Comparison of ENCODE assay signal across 15 cellular contexts in genomic region chr2:121355488-121355887, GRCh38.
A peak's percentile ranks its signal among the peaks of the same experiment; 100 is the strongest.
DNase-seq lines count a peak whose midpoint lies in the region; ATAC-seq and TF ChIP-seq lines count a peak whose summit lies in the region.
"Had no signal": no experiment of that assay in that cellular context is flagged by ENCODE, and none has a peak within 500 bp of the region (broad histone marks: within the 10 kb centered on the region; RNA-seq: fewer than 3 reads in every experiment).

No MANE protein-coding gene starts in this region.

- no peak for ATAC-seq in HG02642 (IDR thresholded peaks at IDR 0.05; ENCODE audit: poor library complexity, unreplicated experiment)
- no peak for ATAC-seq in HG03378 (IDR thresholded peaks at IDR 0.05; ENCODE audit: unreplicated experiment)

- intact Hi-C loops in ascending aorta (cut with DNase I): no loop called here
- intact Hi-C loops in prostate gland (cut with DNase I): no loop called here

- H3K36me3 ChIP-seq in ascending aorta (peaks cover 43 to 54% of the 10 kb centered on the region in 2 donors), prostate gland (peaks cover 0 to 7% of the 10 kb centered on the region in 2 donors)

- H3K4me1 ChIP-seq in ascending aorta (peaks cover 0 to 22% of the 10 kb centered on the region in 2 donors), prostate gland (replicated peaks) (no peaks in the 10 kb centered on the region)
- H3K4me1 ChIP-seq: BLaER1, tibial nerve had no signal

- peak; percentile 89 for DNase-seq in DMS53 treated with DMSO at 0.1 percent for 48 hours (lab: John Stamatoyannopoulos, UW; ENCODE audit: unreplicated experiment)
- DNase-seq in NCI-H2029 (lab: John Stamatoyannopoulos, UW): peak; percentile 83
- DNase-seq in ascending aorta (ENCODE audit: low spot score in 2 of 2): no peak
- peak; percentile 78 for DNase-seq in prostate gland (ENCODE audit: low spot score)
- DNase-seq in MV-4-11 (lab: John Stamatoyannopoulos, UW): no peak
- no peak for DNase-seq in NK-92 (lab: John Stamatoyannopoulos, UW; ENCODE audit: unreplicated experiment)
- DNase-seq: activated B cell treated with CpG ODN at 0.5 μM for 24 hours, activated gamma-delta T cell treated with Interleukin-2 at 50 U/mL for 16 hours, esophagus squamous epithelium had no signal

- no peak overlapping the region for H3K4me3 ChIP-seq in ascending aorta
- no peak overlapping the region for H3K4me3 ChIP-seq in prostate gland
- H3K4me3 ChIP-seq: BLaER1, dorsolateral prefrontal cortex, esophagus squamous epithelium, tibial nerve had no signal

- no peak for TF ChIP-seq POLR2A in prostate gland (IDR thresholded peaks at IDR 0.05)

- H3K27ac ChIP-seq in ascending aorta: peak overlapping the region; percentile 28 to 32
- peak overlapping the region; percentile 67 to 76 for H3K27ac ChIP-seq in prostate gland
- H3K27ac ChIP-seq: BLaER1, brain microvascular endothelial cell, tibial nerve had no signal

- TF ChIP-seq CTCF in ascending aorta (IDR thresholded peaks at IDR 0.05) (no peak), prostate gland (IDR thresholded peaks at IDR 0.05) (no peak)

- 25% methylated on average over 1 of the region's 1 CpG for WGBS in prostate gland

- H3K27me3 ChIP-seq in ascending aorta (no peaks in the 10 kb centered on the region), prostate gland (replicated peaks; ENCODE audit: insufficient read depth) (no peaks in the 10 kb centered on the region)
- H3K27me3 ChIP-seq: BLaER1, brain microvascular endothelial cell, dorsolateral prefrontal cortex, esophagus squamous epithelium, tibial nerve had no signal

- H3K9me3 ChIP-seq in ascending aorta (no peaks in the 10 kb centered on the region), prostate gland (no peaks in the 10 kb centered on the region)
- H3K9me3 ChIP-seq: BLaER1, esophagus squamous epithelium, tibial nerve had no signal

Comparison
In these comparisons a context has a peak if more than half of its experiments do, and no peak if none do; other contexts are left out.
1. DNase-seq: peak in DMS53 treated with DMSO at 0.1 percent for 48 hours (single experiment), NCI-H2029 (single experiment) and prostate gland (single experiment); none in ascending aorta (0 of 2), MV-4-11 (single experiment) and NK-92 (single experiment).